In genomic region chr14:50215416-50215815, GRCh38 we compare ENCODE assay signal across 23 cellular contexts.
"Had no signal": no experiment of that assay in that cellular context is flagged by ENCODE, and none has a peak within 500 bp of the region (broad histone marks: within the 10 kb centered on the region; RNA-seq: fewer than 3 reads in every experiment).

No MANE protein-coding gene starts in this region.

- H3K36me3 ChIP-seq: colonic mucosa, esophagus squamous epithelium, prostate gland, right atrium auricular region, thyroid gland had no signal

- H3K27me3 ChIP-seq: colonic mucosa, esophagus squamous epithelium, neural progenitor cell, right atrium auricular region, thyroid gland had no signal

- H3K27me3 Mint-ChIP-seq: dendritic cell treated with granulocyte-macrophage colony-stimulating factor and Interleukin-4, amounts not matched to agents 40 ng/mL and 50 ng/mL, for 4 days; naive thymus-derived CD4-positive, alpha-beta T cell; stimulated activated naive CD8-positive, alpha-beta T cell treated with anti-CD3 and anti-CD28 coated beads, Interleukin-15, amount 100 ng/mL, for 72 hours had no signal

- H3K4me3 ChIP-seq: colonic mucosa, esophagus squamous epithelium, neural progenitor cell, prostate gland, right atrium auricular region, smooth muscle cell, thyroid gland had no signal

- H3K4me1 Mint-ChIP-seq: endodermal cell had no signal

- H3K4me1 ChIP-seq: colonic mucosa, neural progenitor cell, parathyroid adenoma, prostate gland had no signal

- H3K9me3 Mint-ChIP-seq: dendritic cell treated with granulocyte-macrophage colony-stimulating factor and Interleukin-4, amounts not matched to agents 40 ng/mL and 50 ng/mL, for 4 days; endodermal cell; naive thymus-derived CD4-positive, alpha-beta T cell; nephron; stimulated activated naive CD8-positive, alpha-beta T cell treated with anti-CD3 and anti-CD28 coated beads, Interleukin-15, amount 100 ng/mL, for 72 hours had no signal

- H3K9me3 ChIP-seq: colonic mucosa, esophagus squamous epithelium, prostate gland, right atrium auricular region, thyroid gland had no signal

- H3K27ac ChIP-seq: colonic mucosa, esophagus squamous epithelium, neural progenitor cell, parathyroid adenoma, prostate gland, right atrium auricular region, thyroid gland had no signal

- H3K4me3 Mint-ChIP-seq: dendritic cell treated with granulocyte-macrophage colony-stimulating factor and Interleukin-4, amounts not matched to agents 40 ng/mL and 50 ng/mL, for 4 days; endodermal cell; naive thymus-derived CD4-positive, alpha-beta T cell; nephron; neural progenitor cell; stimulated activated naive CD8-positive, alpha-beta T cell treated with anti-CD3 and anti-CD28 coated beads, Interleukin-15, amount 100 ng/mL, for 72 hours had no signal

- DNase-seq: colonic mucosa; effector CD8-positive, alpha-beta T cell; endodermal cell; esophagus squamous epithelium; foreskin melanocyte; kidney; mesenchymal stem cell; midbrain; naive thymus-derived CD4-positive, alpha-beta T cell; stimulated activated CD4-positive, alpha-beta T cell treated with anti-CD3 and anti-CD28 coated beads, Interleukin-12 subunit alpha, Interleukin-12 subunit beta, amount 100 ng/mL, for 4 hours; stimulated activated CD4-positive, alpha-beta T cell treated with anti-CD3 and anti-CD28 coated beads, Interleukin-1b, Interleukin-23, amount 100 ng/mL, for 48 hours; stimulated activated CD4-positive, alpha-beta T cell treated with anti-CD3 and anti-CD28 coated beads, Interleukin-4, amount 100 ng/mL, for 1 hour; stimulated activated CD8-positive, alpha-beta memory T cell treated with anti-CD3 and anti-CD28 coated beads, Interleukin-4, amount 100 ng/mL, for 48 hours; stimulated activated naive CD4-positive, alpha-beta T cell; stimulated activated naive CD8-positive, alpha-beta T cell treated with anti-CD3 and anti-CD28 coated beads, Interleukin-15, amount 100 ng/mL, for 72 hours; thyroid gland had no signal

- H3K9ac ChIP-seq: neural progenitor cell, parathyroid adenoma had no signal

- H3K27ac Mint-ChIP-seq: dendritic cell treated with granulocyte-macrophage colony-stimulating factor and Interleukin-4, amounts not matched to agents 40 ng/mL and 50 ng/mL, for 4 days; endodermal cell; naive thymus-derived CD4-positive, alpha-beta T cell; nephron; neural progenitor cell; stimulated activated naive CD8-positive, alpha-beta T cell treated with anti-CD3 and anti-CD28 coated beads, Interleukin-15, amount 100 ng/mL, for 72 hours had no signal
